In genomic region chr3:194537732-194538247, GRCh38 we compare ENCODE assay signal across 1 cellular context.
TF ChIP-seq lines count a peak whose summit lies in the region.

No MANE protein-coding gene starts in this region.

TF ChIP-seq in HepG2, 621 proteins besides CTCF, POLR2A, EP300 and RAD21 (continued from another document):
- TF ChIP-seq PATZ1 (CRISPR knock-in tag; IDR thresholded peaks at IDR 0.05) = 0 out of 2 replicates have a peak, but pooled peaks have one; percentile 28
- TF ChIP-seq GFI1 (CRISPR knock-in tag; IDR thresholded peaks at IDR 0.05; ENCODE audit: borderline replicate concordance) = no peak
- no peak for TF ChIP-seq ZNF776 (CRISPR knock-in tag; IDR thresholded peaks at IDR 0.05)
- no peak for TF ChIP-seq ZSCAN21 (CRISPR knock-in tag; IDR thresholded peaks at IDR 0.05; ENCODE audit: borderline replicate concordance)
- no peak for TF ChIP-seq CBX5 (CRISPR knock-in tag; IDR thresholded peaks at IDR 0.05; ENCODE audit: borderline replicate concordance)
- TF ChIP-seq HNRNPUL1 (IDR thresholded peaks at IDR 0.05; ENCODE audit: low read depth, low read length) = no peak
- TF ChIP-seq, protein P1, sequence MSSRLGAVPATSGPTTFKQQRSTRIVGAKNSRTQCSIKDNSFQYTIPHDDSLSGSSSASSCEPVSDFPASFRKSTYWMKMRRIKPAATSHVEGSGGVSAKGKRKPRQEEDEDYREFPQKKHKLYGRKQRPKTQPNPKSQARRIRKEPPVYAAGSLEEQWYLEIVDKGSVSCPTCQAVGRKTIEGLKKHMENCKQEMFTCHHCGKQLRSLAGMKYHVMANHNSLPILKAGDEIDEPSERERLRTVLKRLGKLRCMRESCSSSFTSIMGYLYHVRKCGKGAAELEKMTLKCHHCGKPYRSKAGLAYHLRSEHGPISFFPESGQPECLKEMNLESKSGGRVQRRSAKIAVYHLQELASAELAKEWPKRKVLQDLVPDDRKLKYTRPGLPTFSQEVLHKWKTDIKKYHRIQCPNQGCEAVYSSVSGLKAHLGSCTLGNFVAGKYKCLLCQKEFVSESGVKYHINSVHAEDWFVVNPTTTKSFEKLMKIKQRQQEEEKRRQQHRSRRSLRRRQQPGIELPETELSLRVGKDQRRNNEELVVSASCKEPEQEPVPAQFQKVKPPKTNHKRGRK (CRISPR knock-in tag; IDR thresholded peaks at IDR 0.05) = 0 out of 2 replicates have a peak, but pooled peaks have one; percentile 50
- TF ChIP-seq THRA (CRISPR knock-in tag; IDR thresholded peaks at IDR 0.05; ENCODE audit: borderline replicate concordance) = peak; percentile 36; the same call in 1 of the 2 replicates
- TF ChIP-seq, protein P2, sequence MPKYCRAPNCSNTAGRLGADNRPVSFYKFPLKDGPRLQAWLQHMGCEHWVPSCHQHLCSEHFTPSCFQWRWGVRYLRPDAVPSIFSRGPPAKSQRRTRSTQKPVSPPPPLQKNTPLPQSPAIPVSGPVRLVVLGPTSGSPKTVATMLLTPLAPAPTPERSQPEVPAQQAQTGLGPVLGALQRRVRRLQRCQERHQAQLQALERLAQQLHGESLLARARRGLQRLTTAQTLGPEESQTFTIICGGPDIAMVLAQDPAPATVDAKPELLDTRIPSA (CRISPR knock-in tag; IDR thresholded peaks at IDR 0.05; ENCODE audit: borderline replicate concordance) = no peak
- TF ChIP-seq SAP130 (CRISPR knock-in tag; IDR thresholded peaks at IDR 0.05; ENCODE audit: low read depth) = peak; percentile 3; the same call in 1 of the 2 replicates
- TF ChIP-seq ARNT2 (CRISPR knock-in tag; IDR thresholded peaks at IDR 0.05; ENCODE audit: low read depth) = no peak
